In the genomic region with DNA sequence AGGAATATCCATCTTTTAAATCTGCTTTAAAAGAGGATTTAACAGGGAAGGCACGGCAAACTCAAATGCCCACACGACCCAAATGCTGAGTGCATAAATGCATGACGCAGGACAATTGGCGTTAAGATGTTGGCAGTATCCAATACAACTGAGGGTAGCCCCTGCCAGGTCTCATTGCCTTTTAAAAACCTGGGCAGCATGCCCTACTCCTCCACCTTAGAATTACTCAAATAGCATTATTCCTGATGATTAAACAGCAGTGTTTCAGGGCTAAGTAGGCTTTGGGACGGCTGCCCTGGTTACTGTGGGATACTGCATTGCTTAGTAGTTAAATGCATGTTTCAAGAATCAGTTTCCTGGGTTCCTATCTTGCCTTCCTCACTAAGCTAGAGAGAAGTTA, we compare ENCODE assay signal across 25 cellular contexts. TPM values are rescaled to one million over a fixed set of nuclear protein-coding genes. Genes with fewer than 3 reads are reported as not detected.
DNase-seq lines count a peak whose midpoint lies in the region; TF ChIP-seq lines count a peak whose summit lies in the region.
"Had no signal": no experiment of that assay in that cellular context is flagged by ENCODE, and none has a peak within 500 bp of the region (broad histone marks: within the 10 kb centered on the region; RNA-seq: fewer than 3 reads in every experiment).

No MANE protein-coding gene starts in this region.

- no peaks in the 10 kb centered on the region for H3K36me3 Mint-ChIP-seq in Caco-2 (ENCODE audit: insufficient read depth, unreplicated experiment)
- H3K36me3 Mint-ChIP-seq in activated CD4-positive, alpha-beta T cell treated with anti-CD3 and anti-CD28 coated beads, Interleukin-2, amount 10 ng/mL, durations not matched to agents 7 days and 5 days (ENCODE audit: low read depth), result peaks cover 1% of the 10 kb centered on the region
- H3K36me3 Mint-ChIP-seq: activated naive CD8-positive, alpha-beta T cell; IgD-negative memory B cell; memory B cell had no signal

- WGBS in thyroid gland, 2 donors, result 33 to 48% methylated on average over 5 of the region's 5 CpGs

- peaks cover 6% of the 10 kb centered on the region for H3K27me3 Mint-ChIP-seq in Caco-2 (ENCODE audit: insufficient read depth, unreplicated experiment)
- peaks cover 11% of the 10 kb centered on the region for H3K27me3 Mint-ChIP-seq in activated CD4-positive, alpha-beta T cell treated with anti-CD3 and anti-CD28 coated beads, Interleukin-2, amount 10 ng/mL, durations not matched to agents 7 days and 5 days

- no TSS peak for BruUV-seq in Caco-2 (replicated peaks; lab: Mats Ljungman, UMichigan)

- CTCF ChIA-PET in Caco-2 (lab: Charles Lee), result no interaction called here
- CTCF ChIA-PET in activated CD4-positive, alpha-beta T cell treated with anti-CD3 and anti-CD28 coated beads, Interleukin-2, amount 10 ng/mL, durations not matched to agents 7 days and 5 days (lab: Charles Lee), result interaction anchor here (0.8 kb wide), 2 partner anchors 16 to 96 kb away, joined by 3 read pairs; no protein-coding TSS in a partner anchor

- H3K27ac ChIP-seq in caudate nucleus (ENCODE audit: low read depth, low read length), result peak overlapping the region; percentile 8
- H3K27ac ChIP-seq in thyroid gland, result no peak overlapping the region
- H3K27ac ChIP-seq: ascending aorta, prostate gland had no signal

- no peaks in the 10 kb centered on the region for H3K9me3 ChIP-seq in thyroid gland
- H3K9me3 ChIP-seq in Caco-2, result peaks cover under 1% of the 10 kb centered on the region; the same call in 1 of the 2 replicates
- H3K9me3 ChIP-seq: prostate gland, SK-N-SH had no signal

- POLR2A ChIA-PET in Caco-2 (lab: Charles Lee), result no interaction called here
- POLR2A ChIA-PET in activated CD4-positive, alpha-beta T cell treated with anti-CD3 and anti-CD28 coated beads, Interleukin-2, amount 10 ng/mL, durations not matched to agents 7 days and 5 days (lab: Charles Lee), result interaction anchor here (0.5 kb wide), 1 partner anchor 25 kb away, joined by 3 read pairs; no protein-coding TSS in a partner anchor

- no peak overlapping the region for H3K4me3 Mint-ChIP-seq in Caco-2 (ENCODE audit: unreplicated experiment)
- no peak overlapping the region for H3K4me3 Mint-ChIP-seq in activated CD4-positive, alpha-beta T cell treated with anti-CD3 and anti-CD28 coated beads, Interleukin-2, amount 10 ng/mL, durations not matched to agents 7 days and 5 days
- H3K4me3 Mint-ChIP-seq: activated CD8-positive, alpha-beta T cell treated with anti-CD3 and anti-CD28 coated beads for 36 hours; activated naive CD8-positive, alpha-beta T cell; H9; IgD-negative memory B cell; memory B cell; T-helper 1 cell treated with Interleukin-12 subunit alpha and Interleukin-12 subunit beta and Interleukin-4 antibody, amounts not matched to agents 30 μg/mL and 1 μg/mL, for 36 hours had no signal

- H3K27me3 ChIP-seq in thyroid gland, result no peaks in the 10 kb centered on the region
- no peaks in the 10 kb centered on the region; the same call in 1 of the 2 replicates for H3K27me3 ChIP-seq in Caco-2 (replicated peaks; ENCODE audit: control insufficient read depth, insufficient read depth, low read length)
- H3K27me3 ChIP-seq: ascending aorta had no signal

- H3K36me3 ChIP-seq in thyroid gland (no peaks in the 10 kb centered on the region), Caco-2 (ENCODE audit: control insufficient read depth, insufficient read depth, low read length) (no peaks in the 10 kb centered on the region)
- H3K36me3 ChIP-seq: ascending aorta, prostate gland had no signal

- H3K4me1 ChIP-seq in thyroid gland (peaks cover 0 to 3% of the 10 kb centered on the region in 2 donors), Caco-2 (no peaks in the 10 kb centered on the region)
- H3K4me1 ChIP-seq: ascending aorta, prostate gland had no signal

- H3K9me3 Mint-ChIP-seq in Caco-2 (ENCODE audit: unreplicated experiment), result peaks cover 13% of the 10 kb centered on the region
- H3K9me3 Mint-ChIP-seq in activated CD4-positive, alpha-beta T cell treated with anti-CD3 and anti-CD28 coated beads, Interleukin-2, amount 10 ng/mL, durations not matched to agents 7 days and 5 days, result peaks cover 8% of the 10 kb centered on the region
- H3K9me3 Mint-ChIP-seq: memory B cell had no signal

- H3K4me1 Mint-ChIP-seq in Caco-2 (ENCODE audit: low read depth, unreplicated experiment), result no peaks in the 10 kb centered on the region
- no peaks in the 10 kb centered on the region for H3K4me1 Mint-ChIP-seq in activated CD4-positive, alpha-beta T cell treated with anti-CD3 and anti-CD28 coated beads, Interleukin-2, amount 10 ng/mL, durations not matched to agents 7 days and 5 days
- H3K4me1 Mint-ChIP-seq: IgD-negative memory B cell had no signal

- TF ChIP-seq CTCF in thyroid gland (IDR thresholded peaks at IDR 0.05) (no peak), Caco-2 (IDR thresholded peaks at IDR 0.05; ENCODE audit: insufficient read depth in 1 of 2, low read depth in 1 of 2, low read length in 1 of 2, severe bottlenecking in 1 of 2, unreplicated experiment in 1 of 2) (no peak)

- H3K27ac Mint-ChIP-seq in Caco-2 (ENCODE audit: unreplicated experiment), result no peak overlapping the region
- no peak overlapping the region for H3K27ac Mint-ChIP-seq in activated CD4-positive, alpha-beta T cell treated with anti-CD3 and anti-CD28 coated beads, Interleukin-2, amount 10 ng/mL, durations not matched to agents 7 days and 5 days
- H3K27ac Mint-ChIP-seq: activated CD8-positive, alpha-beta T cell treated with anti-CD3 and anti-CD28 coated beads for 36 hours; activated naive CD8-positive, alpha-beta T cell; H9; IgD-negative memory B cell; memory B cell; T-helper 1 cell treated with Interleukin-12 subunit alpha and Interleukin-12 subunit beta and Interleukin-4 antibody, amounts not matched to agents 30 μg/mL and 1 μg/mL, for 36 hours had no signal

- DNase-seq in NCI-H2081 treated with DMSO at 0.1 percent for 48 hours (lab: John Stamatoyannopoulos, UW), result peak; percentile 30
- DNase-seq in caudate nucleus (lab: John Stamatoyannopoulos, UW), result peak in 37 of 61 donors; percentile 3 to 92 (median 36)
- peak; percentile 88 for DNase-seq in medulla oblongata (ENCODE audit: extremely low spot score)
- DNase-seq in thyroid gland, result peak; percentile 70 to 79
- no peak for DNase-seq in RKO (ENCODE audit: low spot score)
- DNase-seq in activated CD8-positive, alpha-beta memory T cell treated with anti-CD3 and anti-CD28 coated beads, Interleukin-2, amount 50 U/mL, for 48 hours, result no peak
- no peak for DNase-seq in Caco-2
- no peak for DNase-seq in activated CD4-positive, alpha-beta T cell treated with anti-CD3 and anti-CD28 coated beads, Interleukin-2, amount 10 ng/mL, durations not matched to agents 7 days and 5 days
- DNase-seq: activated CD4-positive, CD25-positive, alpha-beta regulatory T cell treated with anti-CD3 and anti-CD28 coated beads, Interleukin-2, amount 50 U/mL, for 72 hours; activated CD8-positive, alpha-beta T cell treated with anti-CD3 and anti-CD28 coated beads for 36 hours; EL; H9; left colon; NCI-H1105; NCI-H1930; SK-N-SH; stimulated activated naive CD4-positive, alpha-beta T cell treated with Interleukin-2 at 50 U/mL for 16 hours had no signal

- H3K4me3 ChIP-seq in thyroid gland (replicated peaks in 1 of 3) (no peak overlapping the region), Caco-2 (ENCODE audit: low read depth, low read length) (no peak overlapping the region)
- H3K4me3 ChIP-seq: ascending aorta, prostate gland had no signal

- intact Hi-C loops in thyroid gland (cut with DNase I), result no loop called here
- intact Hi-C loops in Caco-2 (cut with micrococcal nuclease; ENCODE audit: unreplicated experiment), result no loop called here

- TF ChIP-seq POLR2A in thyroid gland (IDR thresholded peaks at IDR 0.05), result no peak

RNA-seq across cellular contexts. Expression of gene TUBAL3, which starts 8.1 kb away (rescaled TPM):
- total RNA-seq in thyroid gland (1 to 10 TPM in 1 of 4 donors, under 1 TPM in 1, not detected in 2; 0.33 to 1.1 TPM), Caco-2 (2022) (0.39 TPM in 1 of 2 replicates, not detected in the other)
- not detected for total RNA-seq in activated CD4-positive, alpha-beta T cell treated with anti-CD3 and anti-CD28 coated beads, Interleukin-2, amount 10 ng/mL, durations not matched to agents 7 days and 5 days
- total RNA-seq: activated CD8-positive, alpha-beta T cell treated with anti-CD3 and anti-CD28 coated beads for 36 hours; ascending aorta; chondrocyte; H9; OCI-LY7 had no signal

RNA-seq across cellular contexts. Expression of gene NET1, which starts 15.8 kb away (rescaled TPM):
- total RNA-seq in thyroid gland (100 to 1,000 TPM in 2 of 4 donors, 10 to 100 TPM in 2; 50.9 to 151 (median 112) TPM), Caco-2 (2022) (149 and 175 TPM in 2 replicates)
- total RNA-seq in activated CD4-positive, alpha-beta T cell treated with anti-CD3 and anti-CD28 coated beads, Interleukin-2, amount 10 ng/mL, durations not matched to agents 7 days and 5 days, result 10 to 100 TPM; 39.1 to 47.7 TPM

RNA-seq across cellular contexts. Expression of gene UCN3, which starts 31.8 kb away (rescaled TPM):
- total RNA-seq in thyroid gland, result not detected
- total RNA-seq in Caco-2 (2022), result not detected in 2 replicates
- not detected for total RNA-seq in activated CD4-positive, alpha-beta T cell treated with anti-CD3 and anti-CD28 coated beads, Interleukin-2, amount 10 ng/mL, durations not matched to agents 7 days and 5 days
- total RNA-seq: activated CD8-positive, alpha-beta T cell treated with anti-CD3 and anti-CD28 coated beads for 36 hours; ascending aorta; chondrocyte; H9; OCI-LY7; prostate gland had no signal

Comparison
In these comparisons a context has a peak if more than half of its experiments do, and no peak if none do; other contexts are left out.
1. DNase-seq: peak in NCI-H2081 treated with DMSO at 0.1 percent for 48 hours (single experiment), caudate nucleus (37 of 61), medulla oblongata (single experiment) and thyroid gland (2 of 2); none in RKO (single experiment), activated CD8-positive, alpha-beta memory T cell treated with anti-CD3 and anti-CD28 coated beads, Interleukin-2, amount 50 U/mL, for 48 hours (single experiment), Caco-2 (0 of 2) and activated CD4-positive, alpha-beta T cell treated with anti-CD3 and anti-CD28 coated beads, Interleukin-2, amount 10 ng/mL, durations not matched to agents 7 days and 5 days (single experiment).